Comparison of ENCODE assay signal across 8 cellular contexts in the genomic region with DNA sequence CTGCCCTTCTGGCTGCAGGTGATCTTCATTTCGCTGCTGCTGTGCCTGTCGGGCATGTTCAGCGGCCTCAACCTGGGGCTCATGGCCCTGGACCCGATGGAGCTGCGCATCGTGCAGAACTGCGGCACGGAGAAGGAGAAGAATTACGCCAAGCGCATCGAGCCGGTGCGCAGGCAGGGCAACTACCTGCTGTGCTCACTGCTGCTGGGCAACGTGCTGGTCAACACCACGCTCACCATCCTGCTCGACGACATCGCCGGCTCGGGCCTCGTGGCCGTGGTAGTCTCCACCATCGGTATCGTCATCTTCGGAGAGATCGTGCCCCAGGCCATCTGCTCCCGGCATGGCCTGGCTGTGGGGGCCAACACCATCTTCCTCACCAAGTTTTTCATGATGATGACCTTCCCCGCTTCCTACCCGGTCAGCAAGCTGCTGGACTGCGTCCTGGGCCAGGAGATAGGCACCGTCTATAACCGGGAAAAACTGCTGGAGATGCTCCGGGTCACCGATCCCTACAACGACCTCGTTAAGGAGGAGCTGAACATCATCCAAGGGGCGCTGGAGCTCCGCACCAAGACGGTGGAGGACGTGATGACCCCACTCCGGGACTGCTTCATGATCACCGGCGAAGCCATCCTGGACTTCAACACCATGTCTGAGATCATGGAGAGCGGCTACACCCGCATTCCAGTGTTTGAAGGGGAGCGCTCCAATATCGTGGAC. TPM values are rescaled to one million over a fixed set of nuclear protein-coding genes. Genes with fewer than 3 reads are reported as not detected.
DNase-seq lines count a peak whose midpoint lies in the region; ATAC-seq and TF ChIP-seq lines count a peak whose summit lies in the region.

No MANE protein-coding gene starts in this region.

- H3K9me2 ChIP-seq in DOHH2 (replicated peaks; ENCODE audit: control insufficient read depth, low read length): no peaks in the 10 kb centered on the region

- H3K27me3 ChIP-seq in DOHH2 (ENCODE audit: control insufficient read depth, low read length): 0 out of 2 replicates have a peak, but pooled peaks cover 4% of the 10 kb centered on the region
- no peaks in the 10 kb centered on the region for H3K27me3 ChIP-seq in thoracic aorta (replicated peaks; ENCODE audit: insufficient read depth)

- peak overlapping the region; percentile 88 for H3K4me3 ChIP-seq in DOHH2 (ENCODE audit: low read length)
- peak overlapping the region; percentile 80 for H3K4me3 ChIP-seq in lower leg skin (ENCODE audit: low read depth, poor library complexity, severe bottlenecking)
- H3K4me3 ChIP-seq in thoracic aorta: peak overlapping the region; percentile 86

- TF ChIP-seq CTCF in DOHH2 (IDR thresholded peaks at IDR 0.05; ENCODE audit: low read depth, low read length, poor library complexity, severe bottlenecking) (no peak), lower leg skin (IDR thresholded peaks at IDR 0.05) (no peak), thoracic aorta (IDR thresholded peaks at IDR 0.05) (no peak)

- H3K27me3 Mint-ChIP-seq in central memory CD8-positive, alpha-beta T cell: no peaks in the 10 kb centered on the region

- peak overlapping the region; percentile 38 for H3K27ac Mint-ChIP-seq in central memory CD8-positive, alpha-beta T cell (ENCODE audit: low read depth)

- no peaks in the 10 kb centered on the region for H3K79me2 ChIP-seq in DOHH2 (ENCODE audit: control insufficient read depth, low read length)

- peak overlapping the region; percentile 97 for H3K4me3 Mint-ChIP-seq in central memory CD8-positive, alpha-beta T cell

- intact Hi-C loops in lower leg skin (cut with DNase I; ENCODE audit: low total_unique reads): loop anchor here (5.0 kb wide), 2 partner anchors 148 to 328 kb away; partner anchors contain the start of gene RPEL1

- TF ChIP-seq POLR2A in lower leg skin (IDR thresholded peaks at IDR 0.05): no peak

- ATAC-seq in central memory CD8-positive, alpha-beta T cell (replicated peaks; ENCODE audit: extremely low read depth, poor library complexity, severe bottlenecking): no peak
- ATAC-seq in thoracic aorta (ENCODE audit: insufficient number of reproducible peaks, low FRiP score, low read depth) (no peak), HG03045 (IDR thresholded peaks at IDR 0.05; ENCODE audit: unreplicated experiment) (no peak), HG03457 (IDR thresholded peaks at IDR 0.05; ENCODE audit: unreplicated experiment) (no peak)

- WGBS in lower leg skin, 2 donors: 15 to 19% methylated on average over 39 to 43 of the region's 47 CpGs

- no peaks in the 10 kb centered on the region for H3F3A ChIP-seq in DOHH2 (ENCODE audit: control insufficient read depth, insufficient read depth)

- H3K4me1 Mint-ChIP-seq in central memory CD8-positive, alpha-beta T cell: peaks cover 51% of the 10 kb centered on the region

- H3K4me1 ChIP-seq in DOHH2 (ENCODE audit: control insufficient read depth, low read length): peaks cover 30% of the 10 kb centered on the region
- H3K4me1 ChIP-seq in thoracic aorta (ENCODE audit: control insufficient read depth in 1 of 2, low read depth in 2 of 2): peaks cover 4 to 49% of the 10 kb centered on the region in 2 donors

- H3K9me3 Mint-ChIP-seq in central memory CD8-positive, alpha-beta T cell: no peaks in the 10 kb centered on the region

- H3K9me3 ChIP-seq in DOHH2 (ENCODE audit: control insufficient read depth, insufficient read depth, low read length) (no peaks in the 10 kb centered on the region), thoracic aorta (no peaks in the 10 kb centered on the region)

- H3K36me3 ChIP-seq in DOHH2 (ENCODE audit: control insufficient read depth, low read length) (no peaks in the 10 kb centered on the region), thoracic aorta (no peaks in the 10 kb centered on the region)

- H3K36me3 Mint-ChIP-seq in central memory CD8-positive, alpha-beta T cell (ENCODE audit: insufficient read depth): peaks cover 11% of the 10 kb centered on the region

- peak overlapping the region; percentile 83 for H3K4me2 ChIP-seq in DOHH2 (ENCODE audit: low read length)

- DNase-seq in NCI-H69 (lab: John Stamatoyannopoulos, UW) (peak; percentile 52), lower leg skin (ENCODE audit: low spot score in 2 of 2) (peak; percentile 18 to 87), thoracic aorta (ENCODE audit: low spot score) (no peak), NCI-H345 treated with DMSO at 0.1 percent for 48 hours (lab: John Stamatoyannopoulos, UW; ENCODE audit: unreplicated experiment) (no peak)
- no peak for DNase-seq in central memory CD8-positive, alpha-beta T cell (ENCODE audit: low spot score in 2 of 2)

- H3K27ac ChIP-seq in DOHH2 (ENCODE audit: low read depth, low read length) (no peak overlapping the region), thoracic aorta (peak overlapping the region in 1 of 2 donors; percentile 82)

- no peaks in the 10 kb centered on the region for H4K20me1 ChIP-seq in DOHH2 (ENCODE audit: control insufficient read depth, insufficient read depth, low read depth, low read length)

RNA-seq across cellular contexts. Expression of gene CNNM2, which starts 1.3 kb away (rescaled TPM):
- total RNA-seq in lower leg skin (10 to 100 TPM in 3 of 4 donors, 1 to 10 TPM in 1; 9.6 to 21.9 (median 14.5) TPM), thoracic aorta (10 to 100 TPM; 12.2 to 24.5 TPM)

RNA-seq across cellular contexts. Expression of gene AS3MT, which starts 50.1 kb away (rescaled TPM):
- total RNA-seq in lower leg skin (1 to 10 TPM; 1.8 to 5.1 (median 3.9) TPM), thoracic aorta (1 to 10 TPM; 5.6 to 6.2 TPM)

Comparison
In these comparisons a context has a peak if more than half of its experiments do, and no peak if none do; other contexts are left out.
1. DNase-seq: peak in NCI-H69 (single experiment) and lower leg skin (2 of 2); none in central memory CD8-positive, alpha-beta T cell (0 of 2), thoracic aorta (single experiment) and NCI-H345 treated with DMSO at 0.1 percent for 48 hours (single experiment).
2. Peak in every context shown above with its lines, with median percentiles within 50 percentile points of each other: H3K4me3 ChIP-seq.